8 cellular contexts compared by ENCODE assay signal in the genomic region with DNA sequence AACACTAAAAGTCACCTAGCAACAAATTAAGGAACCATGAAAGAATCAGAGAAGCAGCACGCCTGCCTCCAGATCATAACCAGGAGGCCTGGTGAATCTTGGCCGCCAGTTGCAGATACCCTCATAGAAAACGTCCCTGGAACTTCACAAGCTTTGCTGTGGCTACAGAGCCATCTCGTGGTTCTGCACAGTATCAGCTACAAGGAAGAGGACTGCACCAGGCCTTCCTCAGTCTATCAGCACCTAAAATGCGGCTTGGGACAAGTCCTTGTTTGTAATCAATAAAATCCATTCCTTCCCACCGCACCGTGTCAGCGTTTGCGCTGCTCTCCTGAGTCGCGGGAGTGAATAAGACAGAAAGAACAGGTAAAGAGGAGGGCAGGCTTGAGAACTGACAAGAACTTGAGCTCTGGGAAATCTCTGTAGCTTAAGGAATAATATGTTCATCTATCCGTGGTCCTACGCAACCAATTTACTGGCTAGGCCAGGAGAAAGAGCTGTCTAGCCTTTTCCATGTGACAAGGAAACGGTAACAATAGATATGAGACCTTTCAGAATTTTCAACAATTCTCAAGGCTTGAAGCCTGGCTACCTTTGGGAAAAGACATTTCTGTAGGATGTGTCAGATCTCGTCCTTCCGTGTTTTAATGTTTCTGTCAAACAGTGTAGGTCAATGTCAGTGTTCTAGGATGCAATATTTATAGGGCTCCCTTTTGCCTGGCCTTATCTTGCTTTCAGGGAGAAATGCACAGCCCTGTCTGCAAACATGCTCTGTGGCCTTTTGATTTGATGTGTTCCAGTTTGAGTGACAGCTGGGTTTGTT.
A peak's percentile ranks its signal among the peaks of the same experiment; 100 is the strongest.
DNase-seq lines count a peak whose midpoint lies in the region; ATAC-seq and TF ChIP-seq lines count a peak whose summit lies in the region.

No MANE protein-coding gene starts in this region.

- H3K27ac ChIP-seq in body of pancreas (no peak overlapping the region), tibial nerve (no peak overlapping the region)

- H3K4me3 ChIP-seq in GM06990 (replicated peaks; ENCODE audit: low read depth, low read length) (no peak overlapping the region), body of pancreas (no peak overlapping the region), tibial nerve (no peak overlapping the region)

- TF ChIP-seq POLR2A in body of pancreas (IDR thresholded peaks at IDR 0.05) (no peak), tibial nerve (IDR thresholded peaks at IDR 0.05) (no peak)

- peak; percentile 53 for ATAC-seq in body of pancreas
- ATAC-seq in GM19328 (IDR thresholded peaks at IDR 0.05; ENCODE audit: unreplicated experiment) = no peak
- no peak for ATAC-seq in HG03159 (IDR thresholded peaks at IDR 0.05; ENCODE audit: unreplicated experiment)

- peak; percentile 30 for TF ChIP-seq CTCF in GM06990 (IDR thresholded peaks at IDR 0.05; ENCODE audit: insufficient read depth, low read length, poor library complexity, severe bottlenecking)
- peak in 6 of 7 experiments; percentile 20 to 63 (median 58) for TF ChIP-seq CTCF in body of pancreas (IDR thresholded peaks at IDR 0.05)
- TF ChIP-seq CTCF in tibial nerve (IDR thresholded peaks at IDR 0.05) = peak in 4 of 5 experiments; percentile 33 to 48 (median 36)

- H3K36me3 ChIP-seq in GM06990 (ENCODE audit: control insufficient read depth, insufficient read depth, low read length) (no peaks in the 10 kb centered on the region), body of pancreas (replicated peaks in 1 of 2; ENCODE audit: insufficient read depth in 1 of 2, low read depth in 2 of 2) (no peaks in the 10 kb centered on the region), tibial nerve (no peaks in the 10 kb centered on the region)

- DNase-seq in GM06990 (ENCODE audit: extremely low read depth, insufficient read length) = no peak
- DNase-seq in NCI-H2196 (lab: John Stamatoyannopoulos, UW; ENCODE audit: unreplicated experiment) = peak; percentile 61
- DNase-seq in body of pancreas = peak; percentile 24 to 52 (median 48)
- peak; percentile 71 for DNase-seq in inferior parietal cortex (ENCODE audit: extremely low spot score)
- DNase-seq in tibial nerve (ENCODE audit: low spot score in 2 of 2) = peak in 1 of 2 donors; percentile 33
- no peak for DNase-seq in activated CD4-positive, CD25-positive, alpha-beta regulatory T cell treated with anti-CD3 and anti-CD28 coated beads, Interleukin-2, amount 50 U/mL, for 72 hours

- intact Hi-C loops in body of pancreas (cut with DNase I) = no loop called here

- 30 to 33% methylated on average over 16 of the region's 16 CpGs for WGBS in body of pancreas, 2 donors
- 54 to 58% methylated on average over 16 of the region's 16 CpGs for WGBS in tibial nerve, 2 donors

- no peak for TF ChIP-seq EP300 in tibial nerve (IDR thresholded peaks at IDR 0.05)

- H3K27me3 ChIP-seq in GM06990 (replicated peaks; ENCODE audit: control insufficient read depth, insufficient read depth, low read length) (no peaks in the 10 kb centered on the region; the same call in none of the 2 replicates), body of pancreas (peaks cover 0 to 2% of the 10 kb centered on the region in 2 donors), tibial nerve (no peaks in the 10 kb centered on the region)

- H3K9me3 ChIP-seq in body of pancreas (no peaks in the 10 kb centered on the region), tibial nerve (no peaks in the 10 kb centered on the region)

- H3K4me1 ChIP-seq in body of pancreas (no peaks in the 10 kb centered on the region), tibial nerve (no peaks in the 10 kb centered on the region)

Comparison
In these comparisons a context has a peak if more than half of its experiments do, and no peak if none do; other contexts are left out.
1. DNase-seq: peak in NCI-H2196 (single experiment), body of pancreas (4 of 4) and inferior parietal cortex (single experiment); none in GM06990 (single experiment) and activated CD4-positive, CD25-positive, alpha-beta regulatory T cell treated with anti-CD3 and anti-CD28 coated beads, Interleukin-2, amount 50 U/mL, for 72 hours (single experiment).
2. Peak in every context shown above with its lines, with median percentiles within 50 percentile points of each other: CTCF ChIP-seq.